ENCODE assay signal across 2 cellular contexts in genomic region chr7:73828107-73828803, GRCh38.
TF ChIP-seq lines count a peak whose summit lies in the region.

No MANE protein-coding gene starts in this region.

TF ChIP-seq in A549, 52 proteins besides CTCF, POLR2A, EP300 and RAD21 (continued from another document):
- peak; percentile 35; the same call in 1 of the 2 replicates for TF ChIP-seq USF2 (IDR thresholded peaks at IDR 0.05)
TF ChIP-seq in A549: peak in this region for 3.

TF ChIP-seq in HCT116, 20 proteins besides CTCF, POLR2A, EP300 and RAD21 (continued from another document):
- no peak for TF ChIP-seq ZBTB33 (IDR thresholded peaks at IDR 0.05; ENCODE audit: extremely low read depth, insufficient replicate concordance, low read length)
- TF ChIP-seq CBX3 (IDR thresholded peaks at IDR 0.05; ENCODE audit: low read depth), result no peak
- TF ChIP-seq TCF7L2 (IDR thresholded peaks at IDR 0.05; ENCODE audit: borderline replicate concordance, extremely low read depth, insufficient read depth, insufficient read length), result peak; percentile 14
